21 cellular contexts compared by ENCODE assay signal in the genomic region with DNA sequence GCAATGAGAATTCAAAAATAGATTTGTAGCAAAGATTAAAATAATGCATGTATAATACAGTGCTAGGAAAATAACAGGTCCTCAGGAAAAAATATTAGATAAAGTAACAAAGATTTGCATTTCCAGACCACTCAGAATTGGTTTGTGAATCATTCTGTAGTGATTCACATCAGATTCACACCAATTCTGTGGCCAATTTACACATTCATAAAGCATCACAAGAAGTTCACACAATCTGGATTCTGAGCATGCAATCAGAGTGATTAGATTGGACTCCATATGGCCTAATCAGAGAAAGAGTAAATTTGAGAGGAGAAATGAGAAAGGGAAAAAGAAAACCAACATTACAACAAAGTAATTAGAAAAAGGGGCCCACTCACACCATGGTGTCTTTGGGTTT. TPM values are rescaled to one million over a fixed set of nuclear protein-coding genes. Genes with fewer than 3 reads are reported as not detected.
DNase-seq lines count a peak whose midpoint lies in the region; ATAC-seq, FAIRE-seq and TF ChIP-seq lines count a peak whose summit lies in the region.
"Had no signal": no experiment of that assay in that cellular context is flagged by ENCODE, and none has a peak within 500 bp of the region (broad histone marks: within the 10 kb centered on the region; RNA-seq: fewer than 3 reads in every experiment).

No MANE protein-coding gene starts in this region.

- no peaks in the 10 kb centered on the region for H3K9me3 Mint-ChIP-seq in activated T-helper 17 cell treated with anti-CD3 and anti-CD28 coated beads, Interleukin-2, amount 50 U/mL, for 72 hours
- H3K9me3 Mint-ChIP-seq: CD4-positive, alpha-beta T cell; CD8-positive, alpha-beta memory T cell had no signal

- no peak overlapping the region for H2AFZ ChIP-seq in KMS-11 (ENCODE audit: low read depth)

- no peaks in the 10 kb centered on the region for H3K79me2 ChIP-seq in KMS-11 (ENCODE audit: insufficient read depth, low read depth)

- FAIRE-seq in bronchial epithelial cell (lab: Jason Lieb, UNC): no peak
- FAIRE-seq: D721Med, GM12878, H1 had no signal

- no peak overlapping the region for H3K9ac ChIP-seq in KMS-11
- H3K9ac ChIP-seq: BLaER1 had no signal

- H3K4me3 ChIP-seq in KMS-11 (IDR thresholded peaks at IDR 0.05; ENCODE audit: insufficient read depth, low read depth, low read length): no peak overlapping the region
- no peak overlapping the region for H3K4me3 ChIP-seq in bronchial epithelial cell (ENCODE audit: low read depth, low read length)
- H3K4me3 ChIP-seq: BLaER1, GM12878 had no signal

- DNase-seq in bronchial epithelial cell (ENCODE audit: low read depth) (peak; percentile 55), superior temporal gyrus (ENCODE audit: extremely low spot score) (peak; percentile 26), KG1 (lab: John Stamatoyannopoulos, UW) (no peak)
- DNase-seq: CD4-positive, alpha-beta T cell; CD8-positive, alpha-beta memory T cell; DMS 273 treated with DMSO at 0.1 percent for 48 hours; DMS79; EL; GDM1; H7; HCEC 1CT had no signal

- H3K36me3 ChIP-seq in KMS-11 (ENCODE audit: insufficient read depth): no peaks in the 10 kb centered on the region
- H3K36me3 ChIP-seq in bronchial epithelial cell (ENCODE audit: control insufficient read depth, insufficient read depth, low read length): no peaks in the 10 kb centered on the region
- H3K36me3 ChIP-seq: BLaER1 had no signal

- no peak overlapping the region for H3K27ac ChIP-seq in KMS-11
- H3K27ac ChIP-seq: BLaER1, C4-2B had no signal

- TF ChIP-seq CTCF in KMS-11 (conservative IDR thresholded peaks at IDR 0.05; ENCODE audit: low read depth, low read length): no peak
- TF ChIP-seq CTCF in bronchial epithelial cell (IDR thresholded peaks at IDR 0.05; ENCODE audit: insufficient read depth, low read length, severe bottlenecking): no peak

- peak overlapping the region; percentile 77; the same call in 1 of the 2 replicates for H3K4me2 ChIP-seq in KMS-11
- H3K4me2 ChIP-seq: BLaER1 had no signal

- no peaks in the 10 kb centered on the region for H3K4me1 Mint-ChIP-seq in activated T-helper 17 cell treated with anti-CD3 and anti-CD28 coated beads, Interleukin-2, amount 50 U/mL, for 72 hours

- H3K27me3 Mint-ChIP-seq in activated T-helper 17 cell treated with anti-CD3 and anti-CD28 coated beads, Interleukin-2, amount 50 U/mL, for 72 hours: no peaks in the 10 kb centered on the region
- H3K27me3 Mint-ChIP-seq: CD4-positive, alpha-beta T cell had no signal

- H3K27me3 ChIP-seq in KMS-11 (ENCODE audit: insufficient read depth, low read depth) (no peaks in the 10 kb centered on the region), bronchial epithelial cell (ENCODE audit: control insufficient read depth, insufficient read depth, low read length) (no peaks in the 10 kb centered on the region)
- H3K27me3 ChIP-seq: BLaER1 had no signal

- no peaks in the 10 kb centered on the region for H3K36me3 Mint-ChIP-seq in activated T-helper 17 cell treated with anti-CD3 and anti-CD28 coated beads, Interleukin-2, amount 50 U/mL, for 72 hours (ENCODE audit: low read depth)
- H3K36me3 Mint-ChIP-seq: CD8-positive, alpha-beta memory T cell had no signal

- H3K27ac Mint-ChIP-seq in activated T-helper 17 cell treated with anti-CD3 and anti-CD28 coated beads, Interleukin-2, amount 50 U/mL, for 72 hours: no peak overlapping the region
- H3K27ac Mint-ChIP-seq: B cell; CD4-positive, alpha-beta T cell had no signal

- peaks cover 54% of the 10 kb centered on the region for H3K4me1 ChIP-seq in KMS-11 (ENCODE audit: low read depth, poor library complexity, severe bottlenecking)

- no peaks in the 10 kb centered on the region for H4K20me1 ChIP-seq in KMS-11 (ENCODE audit: insufficient read depth)
- H4K20me1 ChIP-seq: BLaER1 had no signal

- peak; percentile 25 for ATAC-seq in activated T-helper 17 cell treated with anti-CD3 and anti-CD28 coated beads, Interleukin-2, amount 50 U/mL, for 72 hours (replicated peaks)
- ATAC-seq in HG03108 (IDR thresholded peaks at IDR 0.05; ENCODE audit: unreplicated experiment) (no peak), GM19395 (IDR thresholded peaks at IDR 0.05; ENCODE audit: unreplicated experiment) (no peak)
- ATAC-seq: GM12878 had no signal

- H3K4me3 Mint-ChIP-seq in activated T-helper 17 cell treated with anti-CD3 and anti-CD28 coated beads, Interleukin-2, amount 50 U/mL, for 72 hours: no peak overlapping the region
- H3K4me3 Mint-ChIP-seq: B cell; CD4-positive, alpha-beta T cell; CD8-positive, alpha-beta memory T cell had no signal

RNA-seq across cellular contexts. Expression of a gene that starts 36.0 kb away (rescaled TPM):
- under 1 TPM; 0.19 to 0.58 TPM for total RNA-seq in activated T-helper 17 cell treated with anti-CD3 and anti-CD28 coated beads, Interleukin-2, amount 50 U/mL, for 72 hours
- 1.3 and 1.6 TPM in 2 replicates for total RNA-seq in bronchial epithelial cell
- total RNA-seq: B cell; CD4-positive, alpha-beta T cell had no signal
